Comparison of ENCODE assay signal across 1 cellular context in the genomic region with DNA sequence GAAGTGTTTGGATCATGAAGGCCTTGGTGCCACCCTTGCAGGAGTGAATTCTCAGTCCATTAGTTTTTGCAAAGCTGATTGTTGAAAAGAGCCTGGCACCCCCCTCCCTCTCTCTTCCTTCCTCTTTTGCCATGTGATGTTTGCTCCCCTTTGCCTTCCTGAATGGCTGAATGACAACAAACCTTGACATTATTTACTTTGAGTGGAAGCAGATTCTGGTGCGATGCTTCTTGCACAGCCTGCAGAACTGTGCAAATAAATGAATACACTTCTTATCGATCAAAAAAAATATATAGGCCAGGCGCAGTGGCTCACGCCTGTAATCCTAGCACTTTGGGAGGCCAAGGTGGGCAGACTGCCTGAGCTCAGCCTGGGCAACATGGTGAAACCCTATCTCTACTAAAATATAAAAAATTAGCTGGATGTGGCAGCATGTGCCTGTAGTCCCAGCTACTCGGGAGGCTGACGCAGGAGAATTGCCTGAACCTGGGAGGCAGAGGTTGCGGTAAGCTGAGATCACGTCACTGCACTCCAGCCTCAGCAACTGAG.
A peak's percentile ranks its signal among the peaks of the same experiment; 100 is the strongest.
TF ChIP-seq lines count a peak whose summit lies in the region.

No MANE protein-coding gene starts in this region.

TF ChIP-seq in HepG2, 621 proteins besides CTCF, POLR2A, EP300 and RAD21 (continued from another document):
- TF ChIP-seq, protein P1, sequence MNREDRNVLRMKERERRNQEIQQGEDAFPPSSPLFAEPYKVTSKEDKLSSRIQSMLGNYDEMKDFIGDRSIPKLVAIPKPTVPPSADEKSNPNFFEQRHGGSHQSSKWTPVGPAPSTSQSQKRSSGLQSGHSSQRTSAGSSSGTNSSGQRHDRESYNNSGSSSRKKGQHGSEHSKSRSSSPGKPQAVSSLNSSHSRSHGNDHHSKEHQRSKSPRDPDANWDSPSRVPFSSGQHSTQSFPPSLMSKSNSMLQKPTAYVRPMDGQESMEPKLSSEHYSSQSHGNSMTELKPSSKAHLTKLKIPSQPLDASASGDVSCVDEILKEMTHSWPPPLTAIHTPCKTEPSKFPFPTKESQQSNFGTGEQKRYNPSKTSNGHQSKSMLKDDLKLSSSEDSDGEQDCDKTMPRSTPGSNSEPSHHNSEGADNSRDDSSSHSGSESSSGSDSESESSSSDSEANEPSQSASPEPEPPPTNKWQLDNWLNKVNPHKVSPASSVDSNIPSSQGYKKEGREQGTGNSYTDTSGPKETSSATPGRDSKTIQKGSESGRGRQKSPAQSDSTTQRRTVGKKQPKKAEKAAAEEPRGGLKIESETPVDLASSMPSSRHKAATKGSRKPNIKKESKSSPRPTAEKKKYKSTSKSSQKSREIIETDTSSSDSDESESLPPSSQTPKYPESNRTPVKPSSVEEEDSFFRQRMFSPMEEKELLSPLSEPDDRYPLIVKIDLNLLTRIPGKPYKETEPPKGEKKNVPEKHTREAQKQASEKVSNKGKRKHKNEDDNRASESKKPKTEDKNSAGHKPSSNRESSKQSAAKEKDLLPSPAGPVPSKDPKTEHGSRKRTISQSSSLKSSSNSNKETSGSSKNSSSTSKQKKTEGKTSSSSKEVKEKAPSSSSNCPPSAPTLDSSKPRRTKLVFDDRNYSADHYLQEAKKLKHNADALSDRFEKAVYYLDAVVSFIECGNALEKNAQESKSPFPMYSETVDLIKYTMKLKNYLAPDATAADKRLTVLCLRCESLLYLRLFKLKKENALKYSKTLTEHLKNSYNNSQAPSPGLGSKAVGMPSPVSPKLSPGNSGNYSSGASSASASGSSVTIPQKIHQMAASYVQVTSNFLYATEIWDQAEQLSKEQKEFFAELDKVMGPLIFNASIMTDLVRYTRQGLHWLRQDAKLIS (CRISPR knock-in tag; IDR thresholded peaks at IDR 0.05), result no peak
- 0 out of 2 replicates have a peak, but pooled peaks have one; percentile 17 for TF ChIP-seq NR2C2 (CRISPR knock-in tag; IDR thresholded peaks at IDR 0.05; ENCODE audit: borderline replicate concordance)
- TF ChIP-seq, protein P2, sequence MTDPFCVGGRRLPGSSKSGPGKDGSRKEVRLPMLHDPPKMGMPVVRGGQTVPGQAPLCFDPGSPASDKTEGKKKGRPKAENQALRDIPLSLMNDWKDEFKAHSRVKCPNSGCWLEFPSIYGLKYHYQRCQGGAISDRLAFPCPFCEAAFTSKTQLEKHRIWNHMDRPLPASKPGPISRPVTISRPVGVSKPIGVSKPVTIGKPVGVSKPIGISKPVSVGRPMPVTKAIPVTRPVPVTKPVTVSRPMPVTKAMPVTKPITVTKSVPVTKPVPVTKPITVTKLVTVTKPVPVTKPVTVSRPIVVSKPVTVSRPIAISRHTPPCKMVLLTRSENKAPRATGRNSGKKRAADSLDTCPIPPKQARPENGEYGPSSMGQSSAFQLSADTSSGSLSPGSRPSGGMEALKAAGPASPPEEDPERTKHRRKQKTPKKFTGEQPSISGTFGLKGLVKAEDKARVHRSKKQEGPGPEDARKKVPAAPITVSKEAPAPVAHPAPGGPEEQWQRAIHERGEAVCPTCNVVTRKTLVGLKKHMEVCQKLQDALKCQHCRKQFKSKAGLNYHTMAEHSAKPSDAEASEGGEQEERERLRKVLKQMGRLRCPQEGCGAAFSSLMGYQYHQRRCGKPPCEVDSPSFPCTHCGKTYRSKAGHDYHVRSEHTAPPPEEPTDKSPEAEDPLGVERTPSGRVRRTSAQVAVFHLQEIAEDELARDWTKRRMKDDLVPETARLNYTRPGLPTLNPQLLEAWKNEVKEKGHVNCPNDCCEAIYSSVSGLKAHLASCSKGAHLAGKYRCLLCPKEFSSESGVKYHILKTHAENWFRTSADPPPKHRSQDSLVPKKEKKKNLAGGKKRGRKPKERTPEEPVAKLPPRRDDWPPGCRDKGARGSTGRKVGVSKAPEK (CRISPR knock-in tag; IDR thresholded peaks at IDR 0.05; ENCODE audit: borderline replicate concordance), result 0 out of 2 replicates have a peak, but pooled peaks have one; percentile 30
- TF ChIP-seq NFE2L2 (IDR thresholded peaks at IDR 0.05; ENCODE audit: low read length), result no peak
- TF ChIP-seq HDAC1 (CRISPR knock-in tag; IDR thresholded peaks at IDR 0.05), result peak; percentile 88
- TF ChIP-seq, protein P3, sequence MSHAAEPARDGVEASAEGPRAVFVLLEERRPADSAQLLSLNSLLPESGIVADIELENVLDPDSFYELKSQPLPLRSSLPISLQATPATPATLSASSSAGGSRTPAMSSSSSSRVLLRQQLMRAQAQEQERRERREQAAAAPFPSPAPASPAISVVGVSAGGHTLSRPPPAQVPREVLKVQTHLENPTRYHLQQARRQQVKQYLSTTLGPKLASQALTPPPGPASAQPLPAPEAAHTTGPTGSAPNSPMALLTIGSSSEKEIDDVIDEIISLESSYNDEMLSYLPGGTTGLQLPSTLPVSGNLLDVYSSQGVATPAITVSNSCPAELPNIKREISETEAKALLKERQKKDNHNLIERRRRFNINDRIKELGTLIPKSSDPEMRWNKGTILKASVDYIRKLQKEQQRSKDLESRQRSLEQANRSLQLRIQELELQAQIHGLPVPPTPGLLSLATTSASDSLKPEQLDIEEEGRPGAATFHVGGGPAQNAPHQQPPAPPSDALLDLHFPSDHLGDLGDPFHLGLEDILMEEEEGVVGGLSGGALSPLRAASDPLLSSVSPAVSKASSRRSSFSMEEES (CRISPR knock-in tag; IDR thresholded peaks at IDR 0.05), result peak; percentile 98
- TF ChIP-seq NFE2 (CRISPR knock-in tag; IDR thresholded peaks at IDR 0.05), result no peak
- peak; percentile 70; the same call in 1 of the 2 replicates for TF ChIP-seq MXD4 (CRISPR knock-in tag; IDR thresholded peaks at IDR 0.05)
- TF ChIP-seq ZNF75D (CRISPR knock-in tag; IDR thresholded peaks at IDR 0.05; ENCODE audit: borderline replicate concordance), result no peak
- no peak for TF ChIP-seq ZNF382 (CRISPR knock-in tag; IDR thresholded peaks at IDR 0.05; ENCODE audit: borderline replicate concordance)
- peak; percentile 46; the same call in 1 of the 2 replicates for TF ChIP-seq CEBPG (CRISPR knock-in tag; IDR thresholded peaks at IDR 0.05)
- no peak for TF ChIP-seq RXRA (CRISPR knock-in tag; IDR thresholded peaks at IDR 0.05)
- no peak for TF ChIP-seq ZNF234 (CRISPR knock-in tag; conservative IDR thresholded peaks at IDR 0.05)
- no peak for TF ChIP-seq EEA1 (CRISPR knock-in tag; IDR thresholded peaks at IDR 0.05; ENCODE audit: borderline replicate concordance)
- TF ChIP-seq, protein P4, sequence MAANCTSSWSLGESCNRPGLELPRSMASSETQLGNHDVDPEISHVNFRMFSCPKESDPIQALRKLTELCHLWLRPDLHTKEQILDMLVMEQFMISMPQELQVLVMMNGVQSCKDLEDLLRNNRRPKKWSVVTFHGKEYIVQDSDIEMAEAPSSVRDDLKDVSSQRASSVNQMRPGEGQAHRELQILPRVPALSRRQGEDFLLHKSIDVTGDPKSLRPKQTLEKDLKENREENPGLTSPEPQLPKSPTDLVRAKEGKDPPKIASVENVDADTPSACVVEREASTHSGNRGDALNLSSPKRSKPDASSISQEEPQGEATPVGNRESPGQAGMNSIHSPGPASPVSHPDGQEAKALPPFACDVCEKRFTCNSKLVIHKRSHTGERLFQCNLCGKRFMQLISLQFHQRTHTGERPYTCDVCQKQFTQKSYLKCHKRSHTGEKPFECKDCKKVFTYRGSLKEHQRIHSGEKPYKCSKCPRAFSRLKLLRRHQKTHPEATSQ (CRISPR knock-in tag; IDR thresholded peaks at IDR 0.05; ENCODE audit: borderline replicate concordance), result peak; percentile 36; the same call in 1 of the 2 replicates
- TF ChIP-seq RFX3 (CRISPR knock-in tag; IDR thresholded peaks at IDR 0.05), result no peak
- peak; percentile 71; the same call in 1 of the 2 replicates for TF ChIP-seq MTA1 (CRISPR knock-in tag; IDR thresholded peaks at IDR 0.05; ENCODE audit: borderline replicate concordance)
- no peak for TF ChIP-seq SYNCRIP (IDR thresholded peaks at IDR 0.05; ENCODE audit: insufficient read depth, low read depth, low read length)
- TF ChIP-seq CREM (IDR thresholded peaks at IDR 0.05), result peak; percentile 66
- no peak for TF ChIP-seq CREM (CRISPR knock-in tag; IDR thresholded peaks at IDR 0.05)
- TF ChIP-seq, protein P5, sequence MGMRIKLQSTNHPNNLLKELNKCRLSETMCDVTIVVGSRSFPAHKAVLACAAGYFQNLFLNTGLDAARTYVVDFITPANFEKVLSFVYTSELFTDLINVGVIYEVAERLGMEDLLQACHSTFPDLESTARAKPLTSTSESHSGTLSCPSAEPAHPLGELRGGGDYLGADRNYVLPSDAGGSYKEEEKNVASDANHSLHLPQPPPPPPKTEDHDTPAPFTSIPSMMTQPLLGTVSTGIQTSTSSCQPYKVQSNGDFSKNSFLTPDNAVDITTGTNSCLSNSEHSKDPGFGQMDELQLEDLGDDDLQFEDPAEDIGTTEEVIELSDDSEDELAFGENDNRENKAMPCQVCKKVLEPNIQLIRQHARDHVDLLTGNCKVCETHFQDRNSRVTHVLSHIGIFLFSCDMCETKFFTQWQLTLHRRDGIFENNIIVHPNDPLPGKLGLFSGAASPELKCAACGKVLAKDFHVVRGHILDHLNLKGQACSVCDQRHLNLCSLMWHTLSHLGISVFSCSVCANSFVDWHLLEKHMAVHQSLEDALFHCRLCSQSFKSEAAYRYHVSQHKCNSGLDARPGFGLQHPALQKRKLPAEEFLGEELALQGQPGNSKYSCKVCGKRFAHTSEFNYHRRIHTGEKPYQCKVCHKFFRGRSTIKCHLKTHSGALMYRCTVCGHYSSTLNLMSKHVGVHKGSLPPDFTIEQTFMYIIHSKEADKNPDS (CRISPR knock-in tag; IDR thresholded peaks at IDR 0.05), result no peak
- no peak for TF ChIP-seq NONO (IDR thresholded peaks at IDR 0.05)
- TF ChIP-seq NONO (CRISPR knock-in tag; conservative IDR thresholded peaks at IDR 0.05), result peak; percentile 64
- peak; percentile 53; the same call in 1 of the 2 replicates for TF ChIP-seq ZNF33A (CRISPR knock-in tag; IDR thresholded peaks at IDR 0.05; ENCODE audit: borderline replicate concordance)
- TF ChIP-seq, protein P6, sequence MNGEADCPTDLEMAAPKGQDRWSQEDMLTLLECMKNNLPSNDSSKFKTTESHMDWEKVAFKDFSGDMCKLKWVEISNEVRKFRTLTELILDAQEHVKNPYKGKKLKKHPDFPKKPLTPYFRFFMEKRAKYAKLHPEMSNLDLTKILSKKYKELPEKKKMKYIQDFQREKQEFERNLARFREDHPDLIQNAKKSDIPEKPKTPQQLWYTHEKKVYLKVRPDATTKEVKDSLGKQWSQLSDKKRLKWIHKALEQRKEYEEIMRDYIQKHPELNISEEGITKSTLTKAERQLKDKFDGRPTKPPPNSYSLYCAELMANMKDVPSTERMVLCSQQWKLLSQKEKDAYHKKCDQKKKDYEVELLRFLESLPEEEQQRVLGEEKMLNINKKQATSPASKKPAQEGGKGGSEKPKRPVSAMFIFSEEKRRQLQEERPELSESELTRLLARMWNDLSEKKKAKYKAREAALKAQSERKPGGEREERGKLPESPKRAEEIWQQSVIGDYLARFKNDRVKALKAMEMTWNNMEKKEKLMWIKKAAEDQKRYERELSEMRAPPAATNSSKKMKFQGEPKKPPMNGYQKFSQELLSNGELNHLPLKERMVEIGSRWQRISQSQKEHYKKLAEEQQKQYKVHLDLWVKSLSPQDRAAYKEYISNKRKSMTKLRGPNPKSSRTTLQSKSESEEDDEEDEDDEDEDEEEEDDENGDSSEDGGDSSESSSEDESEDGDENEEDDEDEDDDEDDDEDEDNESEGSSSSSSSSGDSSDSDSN (CRISPR knock-in tag; IDR thresholded peaks at IDR 0.05), result 0 out of 2 replicates have a peak, but pooled peaks have one; percentile 34
- peak; percentile 65 for TF ChIP-seq GATAD1 (CRISPR knock-in tag; IDR thresholded peaks at IDR 0.05)
- TF ChIP-seq, protein P7, sequence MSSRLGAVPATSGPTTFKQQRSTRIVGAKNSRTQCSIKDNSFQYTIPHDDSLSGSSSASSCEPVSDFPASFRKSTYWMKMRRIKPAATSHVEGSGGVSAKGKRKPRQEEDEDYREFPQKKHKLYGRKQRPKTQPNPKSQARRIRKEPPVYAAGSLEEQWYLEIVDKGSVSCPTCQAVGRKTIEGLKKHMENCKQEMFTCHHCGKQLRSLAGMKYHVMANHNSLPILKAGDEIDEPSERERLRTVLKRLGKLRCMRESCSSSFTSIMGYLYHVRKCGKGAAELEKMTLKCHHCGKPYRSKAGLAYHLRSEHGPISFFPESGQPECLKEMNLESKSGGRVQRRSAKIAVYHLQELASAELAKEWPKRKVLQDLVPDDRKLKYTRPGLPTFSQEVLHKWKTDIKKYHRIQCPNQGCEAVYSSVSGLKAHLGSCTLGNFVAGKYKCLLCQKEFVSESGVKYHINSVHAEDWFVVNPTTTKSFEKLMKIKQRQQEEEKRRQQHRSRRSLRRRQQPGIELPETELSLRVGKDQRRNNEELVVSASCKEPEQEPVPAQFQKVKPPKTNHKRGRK (CRISPR knock-in tag; IDR thresholded peaks at IDR 0.05), result no peak
- 0 out of 2 replicates have a peak, but pooled peaks have one; percentile 15 for TF ChIP-seq RBFOX2 (IDR thresholded peaks at IDR 0.05; ENCODE audit: low read depth, low read length)
- no peak for TF ChIP-seq ZNF282 (IDR thresholded peaks at IDR 0.05; ENCODE audit: partially characterized antibody)
- TF ChIP-seq ZIK1 (CRISPR knock-in tag; IDR thresholded peaks at IDR 0.05; ENCODE audit: borderline replicate concordance, low read depth), result no peak
